ENCODE assay signal across 30 cellular contexts in genomic region chr10:33569693-33570092, GRCh38.
"Had no signal": no experiment of that assay in that cellular context is flagged by ENCODE, and none has a peak within 500 bp of the region (broad histone marks: within the 10 kb centered on the region; RNA-seq: fewer than 3 reads in every experiment).

No MANE protein-coding gene starts in this region.

- H3K4me3 ChIP-seq: ascending aorta, breast epithelium, cardiac muscle cell, coronary artery, esophagus muscularis mucosa, gastrocnemius medialis had no signal

- H3K9me3 Mint-ChIP-seq: activated CD4-positive, alpha-beta memory T cell treated with anti-CD3 and anti-CD28 coated beads for 36 hours; activated CD4-positive, alpha-beta T cell treated with anti-CD3 and anti-CD28 coated beads, Interleukin-2, amount 10 ng/mL, durations not matched to agents 24 days and 14 days; activated naive CD4-positive, alpha-beta T cell treated with anti-CD3 and anti-CD28 coated beads, Interleukin-2, amount 10 ng/mL, durations not matched to agents 7 days and 5 days; activated naive CD4-positive, alpha-beta T cell treated with anti-CD3 and anti-CD28 coated beads, Interleukin-2, amount 50 U/mL, for 72 hours; activated naive CD8-positive, alpha-beta T cell treated with anti-CD3 and anti-CD28 coated beads, Interleukin-2, amount 10 ng/mL, durations not matched to agents 7 days and 5 days; activated T-cell treated with anti-CD3 and anti-CD28 coated beads, Interleukin-2, amount 50 U/mL, for 72 hours; brain; central memory CD8-positive, alpha-beta T cell; effector memory CD8-positive, alpha-beta T cell had no signal

- ATAC-seq: activated CD4-positive, alpha-beta T cell treated with anti-CD3 and anti-CD28 coated beads for 36 hours; activated CD8-positive, alpha-beta memory T cell treated with anti-CD3 and anti-CD28 coated beads, Interleukin-2, amount 10 ng/mL, durations not matched to agents 7 days and 5 days; activated CD8-positive, alpha-beta T cell treated with anti-CD3 and anti-CD28 coated beads, Interleukin-2, amount 10 ng/mL, durations not matched to agents 7 days and 5 days; activated naive CD4-positive, alpha-beta T cell treated with anti-CD3 and anti-CD28 coated beads, Interleukin-2, amount 50 U/mL, for 72 hours; activated T-cell treated with anti-CD3 and anti-CD28 coated beads, Interleukin-2, amount 50 U/mL, for 72 hours; effector memory CD8-positive, alpha-beta T cell; foreskin keratinocyte; gastrocnemius medialis had no signal

- H3K27me3 Mint-ChIP-seq: activated CD4-positive, alpha-beta T cell treated with anti-CD3 and anti-CD28 coated beads, Interleukin-2, amount 10 ng/mL, durations not matched to agents 24 days and 14 days; activated CD8-positive, alpha-beta memory T cell treated with anti-CD3 and anti-CD28 coated beads, Interleukin-2, amount 10 ng/mL, durations not matched to agents 7 days and 5 days; activated naive CD4-positive, alpha-beta T cell treated with anti-CD3 and anti-CD28 coated beads, Interleukin-2, amount 10 ng/mL, durations not matched to agents 7 days and 5 days had no signal

- H3K4me1 ChIP-seq: ascending aorta, breast epithelium, esophagus muscularis mucosa, gastrocnemius medialis had no signal

- H3K4me3 Mint-ChIP-seq: activated CD4-positive, alpha-beta memory T cell treated with anti-CD3 and anti-CD28 coated beads for 36 hours; activated CD4-positive, alpha-beta T cell treated with anti-CD3 and anti-CD28 coated beads for 36 hours; activated CD4-positive, alpha-beta T cell treated with anti-CD3 and anti-CD28 coated beads, Interleukin-2, amount 10 ng/mL, durations not matched to agents 24 days and 14 days; activated CD8-positive, alpha-beta memory T cell treated with anti-CD3 and anti-CD28 coated beads, Interleukin-2, amount 10 ng/mL, durations not matched to agents 7 days and 5 days; activated CD8-positive, alpha-beta T cell treated with anti-CD3 and anti-CD28 coated beads, Interleukin-2, amount 10 ng/mL, durations not matched to agents 7 days and 5 days; activated naive CD4-positive, alpha-beta T cell treated with anti-CD3 and anti-CD28 coated beads, Interleukin-2, amount 10 ng/mL, durations not matched to agents 7 days and 5 days; activated naive CD8-positive, alpha-beta T cell treated with anti-CD3 and anti-CD28 coated beads, Interleukin-2, amount 10 ng/mL, durations not matched to agents 7 days and 5 days; activated T-cell treated with anti-CD3 and anti-CD28 coated beads, Interleukin-2, amount 50 U/mL, for 72 hours; brain; central memory CD8-positive, alpha-beta T cell; effector memory CD8-positive, alpha-beta T cell had no signal

- H3K27ac ChIP-seq: ascending aorta, breast epithelium, cardiac muscle cell, esophagus muscularis mucosa, foreskin keratinocyte, gastrocnemius medialis had no signal

- H3K27me3 ChIP-seq: ascending aorta, breast epithelium, cardiac muscle cell, esophagus muscularis mucosa, foreskin keratinocyte, gastrocnemius medialis had no signal

- H3K27ac Mint-ChIP-seq: activated CD4-positive, alpha-beta memory T cell treated with anti-CD3 and anti-CD28 coated beads for 36 hours; activated CD4-positive, alpha-beta T cell treated with anti-CD3 and anti-CD28 coated beads for 36 hours; activated CD4-positive, alpha-beta T cell treated with anti-CD3 and anti-CD28 coated beads, Interleukin-2, amount 10 ng/mL, durations not matched to agents 24 days and 14 days; activated CD8-positive, alpha-beta memory T cell treated with anti-CD3 and anti-CD28 coated beads, Interleukin-2, amount 10 ng/mL, durations not matched to agents 7 days and 5 days; activated CD8-positive, alpha-beta T cell treated with anti-CD3 and anti-CD28 coated beads, Interleukin-2, amount 10 ng/mL, durations not matched to agents 7 days and 5 days; activated naive CD4-positive, alpha-beta T cell treated with anti-CD3 and anti-CD28 coated beads, Interleukin-2, amount 10 ng/mL, durations not matched to agents 7 days and 5 days; activated naive CD4-positive, alpha-beta T cell treated with anti-CD3 and anti-CD28 coated beads, Interleukin-2, amount 50 U/mL, for 72 hours; activated naive CD8-positive, alpha-beta T cell treated with anti-CD3 and anti-CD28 coated beads, Interleukin-2, amount 10 ng/mL, durations not matched to agents 7 days and 5 days; activated T-cell treated with anti-CD3 and anti-CD28 coated beads, Interleukin-2, amount 50 U/mL, for 72 hours; brain; effector memory CD8-positive, alpha-beta T cell had no signal

- H3K9me3 ChIP-seq: ascending aorta, breast epithelium, esophagus muscularis mucosa, gastrocnemius medialis had no signal

- H3K36me3 Mint-ChIP-seq: activated CD4-positive, alpha-beta memory T cell treated with anti-CD3 and anti-CD28 coated beads for 36 hours; activated CD8-positive, alpha-beta memory T cell treated with anti-CD3 and anti-CD28 coated beads, Interleukin-2, amount 10 ng/mL, durations not matched to agents 7 days and 5 days; activated naive CD4-positive, alpha-beta T cell treated with anti-CD3 and anti-CD28 coated beads, Interleukin-2, amount 10 ng/mL, durations not matched to agents 7 days and 5 days; activated naive CD4-positive, alpha-beta T cell treated with anti-CD3 and anti-CD28 coated beads, Interleukin-2, amount 50 U/mL, for 72 hours; activated naive CD8-positive, alpha-beta T cell treated with anti-CD3 and anti-CD28 coated beads, Interleukin-2, amount 10 ng/mL, durations not matched to agents 7 days and 5 days; brain had no signal

- H3K4me1 Mint-ChIP-seq: activated CD4-positive, alpha-beta T cell treated with anti-CD3 and anti-CD28 coated beads for 36 hours; activated CD4-positive, alpha-beta T cell treated with anti-CD3 and anti-CD28 coated beads, Interleukin-2, amount 10 ng/mL, durations not matched to agents 24 days and 14 days; activated CD8-positive, alpha-beta memory T cell treated with anti-CD3 and anti-CD28 coated beads, Interleukin-2, amount 10 ng/mL, durations not matched to agents 7 days and 5 days; activated naive CD4-positive, alpha-beta T cell treated with anti-CD3 and anti-CD28 coated beads, Interleukin-2, amount 10 ng/mL, durations not matched to agents 7 days and 5 days; activated naive CD8-positive, alpha-beta T cell treated with anti-CD3 and anti-CD28 coated beads, Interleukin-2, amount 10 ng/mL, durations not matched to agents 7 days and 5 days; central memory CD8-positive, alpha-beta T cell had no signal

- DNase-seq: activated CD4-positive, alpha-beta memory T cell treated with anti-CD3 and anti-CD28 coated beads for 36 hours; activated CD4-positive, alpha-beta T cell treated with anti-CD3 and anti-CD28 coated beads for 36 hours; activated CD4-positive, alpha-beta T cell treated with anti-CD3 and anti-CD28 coated beads, Interleukin-2, amount 10 ng/mL, durations not matched to agents 24 days and 14 days; activated CD4-positive, CD25-positive, alpha-beta regulatory T cell; activated CD4-positive, CD25-positive, alpha-beta regulatory T cell treated with anti-CD3 and anti-CD28 coated beads, Interleukin-2, amount 50 U/mL, for 72 hours; activated CD8-positive, alpha-beta memory T cell treated with anti-CD3 and anti-CD28 coated beads, Interleukin-2, amount 10 ng/mL, durations not matched to agents 7 days and 5 days; activated CD8-positive, alpha-beta memory T cell treated with anti-CD3 and anti-CD28 coated beads, Interleukin-2, amount 50 U/mL, for 4 hours; activated CD8-positive, alpha-beta T cell treated with anti-CD3 and anti-CD28 coated beads, Interleukin-2, amount 10 ng/mL, durations not matched to agents 7 days and 5 days; activated gamma-delta T cell; activated naive CD4-positive, alpha-beta T cell; activated naive CD4-positive, alpha-beta T cell treated with anti-CD3 and anti-CD28 coated beads, Interleukin-2, amount 10 ng/mL, durations not matched to agents 7 days and 5 days; activated naive CD8-positive, alpha-beta T cell treated with anti-CD3 and anti-CD28 coated beads, Interleukin-2, amount 10 ng/mL, durations not matched to agents 7 days and 5 days; activated T-cell treated with anti-CD3 and anti-CD28 coated beads, Interleukin-2, amount 50 U/mL, for 1 hour; activated T-cell treated with anti-CD3 and anti-CD28 coated beads, Interleukin-2, amount 50 U/mL, for 72 hours; dermis blood vessel endothelial cell; effector CD4-positive, alpha-beta T cell; effector memory CD8-positive, alpha-beta T cell; erythroblast; foreskin keratinocyte; gastrocnemius medialis; glutamatergic neuron; T-helper 2 cell had no signal

- H3K36me3 ChIP-seq: ascending aorta, breast epithelium, cardiac muscle cell, esophagus muscularis mucosa, gastrocnemius medialis had no signal
